In the genomic region with DNA sequence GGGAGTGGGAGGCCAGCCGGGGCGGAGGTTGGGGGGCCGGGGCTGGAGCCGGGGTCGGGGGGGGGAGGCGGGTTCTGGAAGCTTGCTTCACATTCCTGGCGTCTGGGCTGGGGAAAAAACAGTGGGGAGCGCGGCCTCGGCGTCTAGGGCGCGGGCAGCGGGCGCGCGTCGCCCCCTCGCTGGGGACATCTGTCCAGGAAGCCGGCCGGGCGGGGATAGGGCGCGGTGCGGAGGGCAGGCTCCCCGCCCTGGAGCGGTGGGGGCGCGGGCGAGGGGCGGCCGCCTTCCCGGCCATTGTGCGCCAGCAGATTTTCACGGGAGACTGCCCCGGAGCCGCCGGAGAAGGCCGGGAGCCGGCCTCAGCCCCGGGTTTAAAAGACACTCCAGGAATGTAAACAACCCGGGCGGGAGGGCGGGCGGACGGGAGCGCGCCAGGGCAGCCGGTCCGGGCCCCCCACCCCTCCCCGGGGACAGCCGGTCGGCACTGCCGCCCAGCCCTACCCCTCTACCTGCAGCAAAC, we compare ENCODE assay signal across 8 cellular contexts. TPM values are rescaled to one million over a fixed set of nuclear protein-coding genes. Genes with fewer than 3 reads are reported as not detected.
DNase-seq lines count a peak whose midpoint lies in the region; ATAC-seq and TF ChIP-seq lines count a peak whose summit lies in the region.

No MANE protein-coding gene starts in this region.

- H3K27ac ChIP-seq in GM23338 (ENCODE audit: low read depth) (no peak overlapping the region), VCaP (peak overlapping the region; percentile 97)

- peaks cover 8% of the 10 kb centered on the region; the same call in 1 of the 2 replicates for H3F3A ChIP-seq in GM23338 (replicated peaks; ENCODE audit: low read depth)

- no peak overlapping the region for H2AFZ ChIP-seq in GM23338

- H3K36me3 Mint-ChIP-seq in GM23338 (ENCODE audit: low read depth) = no peaks in the 10 kb centered on the region
- no peaks in the 10 kb centered on the region for H3K36me3 Mint-ChIP-seq in nephron (ENCODE audit: low read depth)

- H3K4me2 ChIP-seq in GM23338 = peak overlapping the region; percentile 99

- no peaks in the 10 kb centered on the region for H3K36me3 ChIP-seq in GM23338 (ENCODE audit: insufficient read depth)

- H3K4me3 Mint-ChIP-seq in GM23338 = peak overlapping the region; percentile 92
- H3K4me3 Mint-ChIP-seq in nephron = peak overlapping the region; percentile 98 to 99 (median 99)

- TF ChIP-seq CTCF in GM23338 (conservative IDR thresholded peaks at IDR 0.05; ENCODE audit: low read depth in 2 of 2) = no peak
- no peak for TF ChIP-seq CTCF in VCaP (conservative IDR thresholded peaks at IDR 0.05)
- no peak for TF ChIP-seq CTCF in nephron (IDR thresholded peaks at IDR 0.05; ENCODE audit: unreplicated experiment in 3 of 3)

- no peaks in the 10 kb centered on the region for H3K9me2 ChIP-seq in GM23338 (ENCODE audit: insufficient read depth)

- H3K9me3 Mint-ChIP-seq in GM23338 = no peaks in the 10 kb centered on the region
- H3K9me3 Mint-ChIP-seq in nephron = no peaks in the 10 kb centered on the region

- peaks cover 55% of the 10 kb centered on the region for H3K4me1 Mint-ChIP-seq in GM23338
- H3K4me1 Mint-ChIP-seq in nephron = peaks cover 52% of the 10 kb centered on the region

- peaks cover 54% of the 10 kb centered on the region for H3K79me2 ChIP-seq in GM23338 (replicated peaks; ENCODE audit: insufficient read depth)

- H3K27ac Mint-ChIP-seq in GM23338 = no peak overlapping the region
- H3K27ac Mint-ChIP-seq in nephron = peak overlapping the region in 2 of 3 experiments; percentile 95 to 98

- peak; percentile 34 for DNase-seq in GM23338 (ENCODE audit: low spot score)
- peak; percentile 53 for DNase-seq in fibroblast of peridontal ligament (ENCODE audit: extremely low read depth)
- no peak for DNase-seq in G401 (ENCODE audit: low spot score)

- in situ Hi-C loops in G401 (cut with HindIII; ENCODE audit: low sequenced_read_pairs) = no loop called here

- peak; percentile 4 for ATAC-seq in GM23338
- no peak for ATAC-seq in GM21528 (IDR thresholded peaks at IDR 0.05; ENCODE audit: low FRiP score, unreplicated experiment)
- ATAC-seq in HG02610 (IDR thresholded peaks at IDR 0.05; ENCODE audit: unreplicated experiment) = no peak
- ATAC-seq in GM18502 (IDR thresholded peaks at IDR 0.05; ENCODE audit: poor library complexity, unreplicated experiment) = no peak

- peaks cover 20% of the 10 kb centered on the region for H3K27me3 ChIP-seq in GM23338 (ENCODE audit: insufficient read depth)

- peaks cover 30% of the 10 kb centered on the region for H3K27me3 Mint-ChIP-seq in GM23338 (ENCODE audit: insufficient read depth, low read depth, poor library complexity)
- no peaks in the 10 kb centered on the region for H3K27me3 Mint-ChIP-seq in nephron (ENCODE audit: low read depth)

- peaks cover 13% of the 10 kb centered on the region for H4K20me1 ChIP-seq in GM23338 (replicated peaks; ENCODE audit: insufficient read depth)

- peaks cover 36% of the 10 kb centered on the region for H3K4me1 ChIP-seq in GM23338 (ENCODE audit: insufficient read depth)

- peak overlapping the region; percentile 90 for H3K4me3 ChIP-seq in GM23338

TF ChIP-seq in GM23338, 12 proteins besides CTCF, POLR2A, EP300 and RAD21 (continues in another document):
- TF ChIP-seq EZH2phosphoT487 (IDR thresholded peaks at IDR 0.05; ENCODE audit: unreplicated experiment) = no peak
- TF ChIP-seq NANOG (IDR thresholded peaks at IDR 0.05; ENCODE audit: borderline replicate concordance) = no peak
- no peak for TF ChIP-seq JUNB (IDR thresholded peaks at IDR 0.05; ENCODE audit: unreplicated experiment)
- no peak for TF ChIP-seq STAT1 (IDR thresholded peaks at IDR 0.05; ENCODE audit: unreplicated experiment)
- TF ChIP-seq, protein P1, sequence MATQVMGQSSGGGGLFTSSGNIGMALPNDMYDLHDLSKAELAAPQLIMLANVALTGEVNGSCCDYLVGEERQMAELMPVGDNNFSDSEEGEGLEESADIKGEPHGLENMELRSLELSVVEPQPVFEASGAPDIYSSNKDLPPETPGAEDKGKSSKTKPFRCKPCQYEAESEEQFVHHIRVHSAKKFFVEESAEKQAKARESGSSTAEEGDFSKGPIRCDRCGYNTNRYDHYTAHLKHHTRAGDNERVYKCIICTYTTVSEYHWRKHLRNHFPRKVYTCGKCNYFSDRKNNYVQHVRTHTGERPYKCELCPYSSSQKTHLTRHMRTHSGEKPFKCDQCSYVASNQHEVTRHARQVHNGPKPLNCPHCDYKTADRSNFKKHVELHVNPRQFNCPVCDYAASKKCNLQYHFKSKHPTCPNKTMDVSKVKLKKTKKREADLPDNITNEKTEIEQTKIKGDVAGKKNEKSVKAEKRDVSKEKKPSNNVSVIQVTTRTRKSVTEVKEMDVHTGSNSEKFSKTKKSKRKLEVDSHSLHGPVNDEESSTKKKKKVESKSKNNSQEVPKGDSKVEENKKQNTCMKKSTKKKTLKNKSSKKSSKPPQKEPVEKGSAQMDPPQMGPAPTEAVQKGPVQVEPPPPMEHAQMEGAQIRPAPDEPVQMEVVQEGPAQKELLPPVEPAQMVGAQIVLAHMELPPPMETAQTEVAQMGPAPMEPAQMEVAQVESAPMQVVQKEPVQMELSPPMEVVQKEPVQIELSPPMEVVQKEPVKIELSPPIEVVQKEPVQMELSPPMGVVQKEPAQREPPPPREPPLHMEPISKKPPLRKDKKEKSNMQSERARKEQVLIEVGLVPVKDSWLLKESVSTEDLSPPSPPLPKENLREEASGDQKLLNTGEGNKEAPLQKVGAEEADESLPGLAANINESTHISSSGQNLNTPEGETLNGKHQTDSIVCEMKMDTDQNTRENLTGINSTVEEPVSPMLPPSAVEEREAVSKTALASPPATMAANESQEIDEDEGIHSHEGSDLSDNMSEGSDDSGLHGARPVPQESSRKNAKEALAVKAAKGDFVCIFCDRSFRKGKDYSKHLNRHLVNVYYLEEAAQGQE (IDR thresholded peaks at IDR 0.05; ENCODE audit: unreplicated experiment) = no peak
- no peak for TF ChIP-seq CREB1 (CRISPR knock-in tag; IDR thresholded peaks at IDR 0.05; ENCODE audit: low read depth)
- TF ChIP-seq, protein P2, sequence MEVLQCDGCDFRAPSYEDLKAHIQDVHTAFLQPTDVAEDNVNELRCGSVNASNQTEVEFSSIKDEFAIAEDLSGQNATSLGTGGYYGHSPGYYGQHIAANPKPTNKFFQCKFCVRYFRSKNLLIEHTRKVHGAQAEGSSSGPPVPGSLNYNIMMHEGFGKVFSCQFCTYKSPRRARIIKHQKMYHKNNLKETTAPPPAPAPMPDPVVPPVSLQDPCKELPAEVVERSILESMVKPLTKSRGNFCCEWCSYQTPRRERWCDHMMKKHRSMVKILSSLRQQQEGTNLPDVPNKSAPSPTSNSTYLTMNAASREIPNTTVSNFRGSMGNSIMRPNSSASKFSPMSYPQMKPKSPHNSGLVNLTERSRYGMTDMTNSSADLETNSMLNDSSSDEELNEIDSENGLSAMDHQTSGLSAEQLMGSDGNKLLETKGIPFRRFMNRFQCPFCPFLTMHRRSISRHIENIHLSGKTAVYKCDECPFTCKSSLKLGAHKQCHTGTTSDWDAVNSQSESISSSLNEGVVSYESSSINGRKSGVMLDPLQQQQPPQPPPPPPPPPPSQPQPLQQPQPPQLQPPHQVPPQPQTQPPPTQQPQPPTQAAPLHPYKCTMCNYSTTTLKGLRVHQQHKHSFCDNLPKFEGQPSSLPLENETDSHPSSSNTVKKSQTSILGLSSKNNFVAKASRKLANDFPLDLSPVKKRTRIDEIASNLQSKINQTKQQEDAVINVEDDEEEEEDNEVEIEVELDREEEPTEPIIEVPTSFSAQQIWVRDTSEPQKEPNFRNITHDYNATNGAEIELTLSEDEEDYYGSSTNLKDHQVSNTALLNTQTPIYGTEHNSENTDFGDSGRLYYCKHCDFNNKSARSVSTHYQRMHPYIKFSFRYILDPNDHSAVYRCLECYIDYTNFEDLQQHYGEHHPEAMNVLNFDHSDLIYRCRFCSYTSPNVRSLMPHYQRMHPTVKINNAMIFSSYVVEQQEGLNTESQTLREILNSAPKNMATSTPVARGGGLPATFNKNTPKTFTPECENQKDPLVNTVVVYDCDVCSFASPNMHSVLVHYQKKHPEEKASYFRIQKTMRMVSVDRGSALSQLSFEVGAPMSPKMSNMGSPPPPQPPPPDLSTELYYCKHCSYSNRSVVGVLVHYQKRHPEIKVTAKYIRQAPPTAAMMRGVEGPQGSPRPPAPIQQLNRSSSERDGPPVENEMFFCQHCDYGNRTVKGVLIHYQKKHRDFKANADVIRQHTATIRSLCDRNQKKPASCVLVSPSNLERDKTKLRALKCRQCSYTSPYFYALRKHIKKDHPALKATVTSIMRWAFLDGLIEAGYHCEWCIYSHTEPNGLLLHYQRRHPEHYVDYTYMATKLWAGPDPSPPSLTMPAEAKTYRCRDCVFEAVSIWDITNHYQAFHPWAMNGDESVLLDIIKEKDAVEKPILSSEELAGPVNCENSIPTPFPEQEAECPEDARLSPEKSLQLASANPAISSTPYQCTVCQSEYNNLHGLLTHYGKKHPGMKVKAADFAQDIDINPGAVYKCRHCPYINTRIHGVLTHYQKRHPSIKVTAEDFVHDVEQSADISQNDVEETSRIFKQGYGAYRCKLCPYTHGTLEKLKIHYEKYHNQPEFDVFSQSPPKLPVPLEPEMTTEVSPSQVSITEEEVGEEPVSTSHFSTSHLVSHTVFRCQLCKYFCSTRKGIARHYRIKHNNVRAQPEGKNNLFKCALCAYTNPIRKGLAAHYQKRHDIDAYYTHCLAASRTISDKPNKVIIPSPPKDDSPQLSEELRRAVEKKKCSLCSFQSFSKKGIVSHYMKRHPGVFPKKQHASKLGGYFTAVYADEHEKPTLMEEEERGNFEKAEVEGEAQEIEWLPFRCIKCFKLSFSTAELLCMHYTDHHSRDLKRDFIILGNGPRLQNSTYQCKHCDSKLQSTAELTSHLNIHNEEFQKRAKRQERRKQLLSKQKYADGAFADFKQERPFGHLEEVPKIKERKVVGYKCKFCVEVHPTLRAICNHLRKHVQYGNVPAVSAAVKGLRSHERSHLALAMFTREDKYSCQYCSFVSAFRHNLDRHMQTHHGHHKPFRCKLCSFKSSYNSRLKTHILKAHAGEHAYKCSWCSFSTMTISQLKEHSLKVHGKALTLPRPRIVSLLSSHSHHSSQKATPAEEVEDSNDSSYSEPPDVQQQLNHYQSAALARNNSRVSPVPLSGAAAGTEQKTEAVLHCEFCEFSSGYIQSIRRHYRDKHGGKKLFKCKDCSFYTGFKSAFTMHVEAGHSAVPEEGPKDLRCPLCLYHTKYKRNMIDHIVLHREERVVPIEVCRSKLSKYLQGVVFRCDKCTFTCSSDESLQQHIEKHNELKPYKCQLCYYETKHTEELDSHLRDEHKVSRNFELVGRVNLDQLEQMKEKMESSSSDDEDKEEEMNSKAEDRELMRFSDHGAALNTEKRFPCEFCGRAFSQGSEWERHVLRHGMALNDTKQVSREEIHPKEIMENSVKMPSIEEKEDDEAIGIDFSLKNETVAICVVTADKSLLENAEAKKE (CRISPR knock-in tag; IDR thresholded peaks at IDR 0.05) = no peak

RNA-seq across cellular contexts. Expression of a gene that starts 1.4 kb away (rescaled TPM):
- 25.9 and 30.9 TPM in 2 replicates for total RNA-seq in GM23338 (2014; rRNA removed; shearing (Covaris generic))
- 9.2 and 9.4 TPM in 2 replicates for polyA plus RNA-seq in GM23338 (2016; fragmentation: Nextera tagmentation; extraction: Ambion mirVana)
- total RNA-seq in G401 (2014; rRNA removed; shearing (Covaris generic)) = 2.3 and 5.0 TPM in 2 replicates
